8 cellular contexts compared by ENCODE assay signal in genomic region chr19:39390460-39390758, GRCh38. TPM values are rescaled to one million over a fixed set of nuclear protein-coding genes. Genes with fewer than 3 reads are reported as not detected.
DNase-seq lines count a peak whose midpoint lies in the region; ATAC-seq and TF ChIP-seq lines count a peak whose summit lies in the region.

No MANE protein-coding gene starts in this region.

- no peaks in the 10 kb centered on the region for H3K9me3 Mint-ChIP-seq in CD4-positive, alpha-beta memory T cell
- peaks cover 0 to 6% (median 2%) of the 10 kb centered on the region in 5 experiments for H3K9me3 Mint-ChIP-seq in brain
- no peaks in the 10 kb centered on the region for H3K9me3 Mint-ChIP-seq in stimulated activated effector memory CD8-positive, alpha-beta T cell treated with anti-CD3 and anti-CD28 coated beads, Interleukin-12 subunit alpha, Interleukin-12 subunit beta, amount 100 ng/mL, for 72 hours

- H3K4me1 ChIP-seq in CD4-positive, alpha-beta memory T cell (ENCODE audit: insufficient read depth, low read length), result peaks cover 26% of the 10 kb centered on the region
- H3K4me1 ChIP-seq in NT2/D1 (ENCODE audit: insufficient read depth, insufficient read length) (no peaks in the 10 kb centered on the region), liver (ENCODE audit: control insufficient read depth in 4 of 4, insufficient read depth in 4 of 4, low read length in 3 of 4) (peaks cover 3 to 21% (median 15%) of the 10 kb centered on the region in 4 donors)

- no peak for ATAC-seq in stimulated activated effector memory CD8-positive, alpha-beta T cell treated with anti-CD3 and anti-CD28 coated beads, Interleukin-12 subunit alpha, Interleukin-12 subunit beta, amount 100 ng/mL, for 72 hours

- no peaks in the 10 kb centered on the region for H3K9me3 ChIP-seq in CD4-positive, alpha-beta memory T cell (ENCODE audit: control insufficient read depth in 1 of 2, low read length in 2 of 2)
- H3K9me3 ChIP-seq in NT2/D1 (ENCODE audit: insufficient read depth, low read length), result no peaks in the 10 kb centered on the region
- H3K9me3 ChIP-seq in liver (ENCODE audit: control insufficient read depth in 4 of 4, low read length in 3 of 4), result no peaks in the 10 kb centered on the region

- peaks cover 22 to 46% (median 33%) of the 10 kb centered on the region in 4 donors for H3K4me1 Mint-ChIP-seq in CD4-positive, alpha-beta memory T cell
- H3K4me1 Mint-ChIP-seq in brain, result peaks cover 37% of the 10 kb centered on the region
- peaks cover 50% of the 10 kb centered on the region for H3K4me1 Mint-ChIP-seq in stimulated activated effector memory CD8-positive, alpha-beta T cell treated with anti-CD3 and anti-CD28 coated beads, Interleukin-12 subunit alpha, Interleukin-12 subunit beta, amount 100 ng/mL, for 72 hours

- peaks cover 58% of the 10 kb centered on the region for H3K36me3 ChIP-seq in CD4-positive, alpha-beta memory T cell (ENCODE audit: insufficient read depth, low read length)
- H3K36me3 ChIP-seq in NT2/D1 (ENCODE audit: insufficient read depth, insufficient read length, low read length), result peaks cover 64% of the 10 kb centered on the region
- H3K36me3 ChIP-seq in liver (ENCODE audit: control insufficient read depth in 4 of 4, insufficient read depth in 3 of 4, low read depth in 1 of 4, low read length in 3 of 4), result peaks cover 7 to 45% (median 29%) of the 10 kb centered on the region in 4 donors

- H3K36me3 Mint-ChIP-seq in CD4-positive, alpha-beta memory T cell, result peaks cover 43 to 78% of the 10 kb centered on the region in 2 donors
- peaks cover 58% of the 10 kb centered on the region for H3K36me3 Mint-ChIP-seq in brain
- peaks cover 96% of the 10 kb centered on the region for H3K36me3 Mint-ChIP-seq in stimulated activated effector memory CD8-positive, alpha-beta T cell treated with anti-CD3 and anti-CD28 coated beads, Interleukin-12 subunit alpha, Interleukin-12 subunit beta, amount 100 ng/mL, for 72 hours

- intact Hi-C loops in CD4-positive, alpha-beta memory T cell (cut with micrococcal nuclease), result loop anchor here (2.0 to 5.0 kb wide), 2 partner anchors 54 to 263 kb away; partner anchors contain the start of genes PAK4 and SUPT5H

- TF ChIP-seq RAD21 in liver (IDR thresholded peaks at IDR 0.05), result no peak

- H3K27ac ChIP-seq in CD4-positive, alpha-beta memory T cell (ENCODE audit: low read depth, low read length), result peak overlapping the region; percentile 99
- peak overlapping the region; percentile 96 to 98 for H3K27ac ChIP-seq in liver (ENCODE audit: low read depth in 1 of 2, low read length in 2 of 2)

- CTCF ChIA-PET in CD4-positive, alpha-beta memory T cell (lab: Charles Lee; ENCODE audit: partially characterized antibody), result interaction anchor here (0.6 to 15.4 kb wide), 3 partner anchors 21 to 316 kb away, joined by 4 to 215 read pairs (median 5); partner anchors contain the start of gene PLEKHG2
- CTCF ChIA-PET in HEK293T (lab: Yijun Ruan, JAX), result interaction anchor here (0.9 kb wide), 1 partner anchor 22 kb away, joined by 4 read pairs; no protein-coding TSS in a partner anchor

- peak overlapping the region; percentile 70 to 82 for H3K4me3 ChIP-seq in CD4-positive, alpha-beta memory T cell (ENCODE audit: low read length in 2 of 2)
- H3K4me3 ChIP-seq in NT2/D1 (ENCODE audit: insufficient read length, low read depth), result peak overlapping the region; percentile 97
- H3K4me3 ChIP-seq in liver (ENCODE audit: low read depth in 1 of 3, low read length in 3 of 3), result peak overlapping the region; percentile 71 to 89 (median 81)

- H3K9ac ChIP-seq in NT2/D1 (ENCODE audit: insufficient read length, low read depth) (peak overlapping the region; percentile 92), liver (ENCODE audit: low read depth in 1 of 2, low read length in 2 of 2) (peak overlapping the region; percentile 84 to 85)

- WGBS in liver, result under 1% methylated on average over 11 of the region's 11 CpGs

- TF ChIP-seq CTCF in brain (conservative IDR thresholded peaks at IDR 0.05) (no peak), liver (IDR thresholded peaks at IDR 0.05; ENCODE audit: low read depth, low read length, missing input control) (no peak)

- no peaks in the 10 kb centered on the region for H3K27me3 ChIP-seq in CD4-positive, alpha-beta memory T cell (ENCODE audit: insufficient read depth, low read length)
- H3K27me3 ChIP-seq in NT2/D1 (ENCODE audit: insufficient read depth, insufficient read length), result no peaks in the 10 kb centered on the region
- no peaks in the 10 kb centered on the region for H3K27me3 ChIP-seq in liver (ENCODE audit: control insufficient read depth in 4 of 4, insufficient read depth in 4 of 4, low read length in 3 of 4)

- peak overlapping the region; percentile 90 to 99 (median 98) for H3K4me3 Mint-ChIP-seq in CD4-positive, alpha-beta memory T cell
- peak overlapping the region; percentile 99 to 100 (median 99) for H3K4me3 Mint-ChIP-seq in brain
- H3K4me3 Mint-ChIP-seq in stimulated activated effector memory CD8-positive, alpha-beta T cell treated with anti-CD3 and anti-CD28 coated beads, Interleukin-12 subunit alpha, Interleukin-12 subunit beta, amount 100 ng/mL, for 72 hours, result peak overlapping the region; percentile 99

- peak overlapping the region; percentile 93 to 100 (median 100) for H3K27ac Mint-ChIP-seq in CD4-positive, alpha-beta memory T cell
- H3K27ac Mint-ChIP-seq in brain, result peak overlapping the region; percentile 97 to 99 (median 99)
- H3K27ac Mint-ChIP-seq in stimulated activated effector memory CD8-positive, alpha-beta T cell treated with anti-CD3 and anti-CD28 coated beads, Interleukin-12 subunit alpha, Interleukin-12 subunit beta, amount 100 ng/mL, for 72 hours, result peak overlapping the region; percentile 97

- POLR2A ChIA-PET in CD4-positive, alpha-beta memory T cell (lab: Charles Lee; ENCODE audit: partially characterized antibody), result interaction anchor here (1.0 to 5.6 kb wide), 17 partner anchors 14 to 1016 kb away, joined by 3 to 181 read pairs (median 6); partner anchors contain the start of genes EID2B, GMFG, PAK4 and PLEKHG2
- POLR2A ChIA-PET in HEK293T (lab: Yijun Ruan, JAX), result interaction anchor here (0.9 to 2.2 kb wide), 10 partner anchors 14 to 149 kb away, joined by 3 to 30 read pairs (median 4); partner anchors contain the start of genes EID2, PLEKHG2, RPS16 and SAMD4B

- DNase-seq in CD4-positive, alpha-beta memory T cell, result peak in 2 of 5 donors; percentile 86 to 95
- no peak for DNase-seq in NT2/D1 (ENCODE audit: low read depth, low spot score)
- DNase-seq in stimulated activated effector memory CD8-positive, alpha-beta T cell treated with anti-CD3 and anti-CD28 coated beads, Interleukin-12 subunit alpha, Interleukin-12 subunit beta, amount 100 ng/mL, for 72 hours (ENCODE audit: low spot score in 2 of 2), result no peak
- DNase-seq in HEK293T (ENCODE audit: extremely low spot score), result no peak
- DNase-seq in iPS-NIHi7 (ENCODE audit: extremely low spot score), result no peak
- DNase-seq in retina, result no peak

- no peaks in the 10 kb centered on the region for H3K27me3 Mint-ChIP-seq in CD4-positive, alpha-beta memory T cell
- peaks cover 18% of the 10 kb centered on the region for H3K27me3 Mint-ChIP-seq in brain

TF ChIP-seq in liver, 16 proteins besides CTCF, POLR2A, EP300 and RAD21:
- TF ChIP-seq NR2F2 (IDR thresholded peaks at IDR 0.05), result no peak

TF ChIP-seq in HEK293T, 16 proteins besides CTCF, POLR2A, EP300 and RAD21:
- TF ChIP-seq BHLHE40 (IDR thresholded peaks at IDR 0.05; ENCODE audit: borderline replicate concordance), result no peak

RNA-seq across cellular contexts. Expression of gene PAF1, which starts 0.5 kb away (rescaled TPM):
- total RNA-seq in CD4-positive, alpha-beta memory T cell, result 10 to 100 TPM; 49.2 to 53.8 TPM
- polyA plus RNA-seq in CD4-positive, alpha-beta memory T cell, result 10 to 100 TPM; 21.5 to 46.7 TPM
- polyA plus RNA-seq in brain (ENCODE audit: insufficient read depth, low read depth, low replicate concordance) (92.9 TPM), liver (10 to 100 TPM; 21.2 to 29.4 TPM)
- 10 to 100 TPM; 13.7 to 16.7 TPM for total RNA-seq in liver

RNA-seq across cellular contexts. Expression of gene MED29, which starts 0.8 kb away (rescaled TPM):
- total RNA-seq in CD4-positive, alpha-beta memory T cell, result 10 to 100 TPM; 43.1 to 51.3 TPM
- polyA plus RNA-seq in CD4-positive, alpha-beta memory T cell, result 10 to 100 TPM; 50.6 to 59.8 TPM
- polyA plus RNA-seq in brain (ENCODE audit: insufficient read depth, low read depth, low replicate concordance) (71.5 TPM), liver (10 to 100 TPM; 21.0 to 24.2 TPM)
- 10 to 100 TPM; 11.0 to 13.8 TPM for total RNA-seq in liver

RNA-seq across cellular contexts. Expression of gene ZFP36, which starts 16.2 kb away (rescaled TPM):
- 100 to 1,000 TPM; 151 to 152 TPM for total RNA-seq in CD4-positive, alpha-beta memory T cell
- polyA plus RNA-seq in CD4-positive, alpha-beta memory T cell, result 100 to 1,000 TPM; 164 to 191 TPM
- polyA plus RNA-seq in brain (ENCODE audit: insufficient read depth, low read depth, low replicate concordance), result 20.6 TPM
- total RNA-seq in liver, result 1 to 10 TPM; 3.6 to 9.0 TPM
- 10 to 100 TPM; 62.0 to 91.9 TPM for polyA plus RNA-seq in liver

RNA-seq across cellular contexts. Expression of gene PLEKHG2, which starts 22.1 kb away (rescaled TPM):
- total RNA-seq in CD4-positive, alpha-beta memory T cell, result 10 to 100 TPM; 12.1 to 17.0 TPM
- polyA plus RNA-seq in CD4-positive, alpha-beta memory T cell, result 1 to 10 TPM; 1.4 to 5.1 TPM
- polyA plus RNA-seq in brain (ENCODE audit: insufficient read depth, low read depth, low replicate concordance) (28.8 TPM), liver (1 to 10 TPM; 2.1 to 2.2 TPM)
- 1 to 10 TPM; 3.7 to 4.5 TPM for total RNA-seq in liver

RNA-seq across cellular contexts. Expression of gene RPS16, which starts 45.3 kb away (rescaled TPM):
- 1,000 to 10,000 TPM; 4,061 to 4,227 TPM for total RNA-seq in CD4-positive, alpha-beta memory T cell
- polyA plus RNA-seq in CD4-positive, alpha-beta memory T cell, result 1,000 to 10,000 TPM; 1,590 to 2,052 TPM
- polyA plus RNA-seq in brain (ENCODE audit: insufficient read depth, low read depth, low replicate concordance), result 2,932 TPM
- total RNA-seq in liver, result 100 to 1,000 TPM; 109 to 111 TPM
- 1,000 to 10,000 TPM in 1 of 2 donors, 100 to 1,000 TPM in 1; 324 to 1,094 TPM for polyA plus RNA-seq in liver
